Comparison of ENCODE assay signal across 15 cellular contexts in the genomic region with DNA sequence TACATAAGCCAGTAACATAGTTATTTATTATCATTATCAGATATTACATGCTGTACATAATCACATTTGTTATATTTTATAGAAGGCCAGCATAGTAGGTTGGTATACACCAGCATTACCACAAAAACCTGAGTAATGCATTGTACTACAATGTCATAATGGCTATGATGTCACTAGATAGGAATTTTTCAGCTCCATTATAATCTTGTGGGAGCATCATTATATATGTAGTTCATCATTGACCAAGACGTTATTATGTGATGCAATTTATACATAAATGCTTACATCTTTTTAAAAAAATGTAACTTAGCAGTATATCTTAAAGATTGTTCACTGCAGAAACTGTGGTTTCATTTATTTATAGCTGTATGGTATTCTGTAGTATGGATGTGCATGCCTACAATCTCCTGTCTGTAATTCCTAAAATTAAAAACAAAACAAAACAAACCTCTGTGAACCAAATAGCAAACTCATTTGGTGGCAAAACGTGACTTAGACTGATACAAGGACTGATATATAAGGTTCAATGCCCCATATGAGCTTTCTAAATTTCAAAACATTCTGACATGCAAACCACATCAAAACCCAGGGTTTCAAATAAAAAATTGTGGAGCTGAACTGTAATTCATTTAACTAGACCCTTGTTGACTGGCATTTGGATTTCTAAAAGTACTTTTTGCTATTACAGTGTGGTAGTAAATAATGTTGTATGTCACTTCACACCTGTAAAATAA.
DNase-seq lines count a peak whose midpoint lies in the region; TF ChIP-seq lines count a peak whose summit lies in the region.
"Had no signal": no experiment of that assay in that cellular context is flagged by ENCODE, and none has a peak within 500 bp of the region (broad histone marks: within the 10 kb centered on the region; RNA-seq: fewer than 3 reads in every experiment).

No MANE protein-coding gene starts in this region.

- no peak for TF ChIP-seq CTCF in BJ (IDR thresholded peaks at IDR 0.05; ENCODE audit: insufficient read depth, low read depth, low read length)
- TF ChIP-seq CTCF in kidney epithelial cell (IDR thresholded peaks at IDR 0.05; ENCODE audit: insufficient read depth, low read length, poor library complexity, severe bottlenecking) = no peak

- DNase-seq in BJ (ENCODE audit: low read depth) (peak; percentile 41), amniotic stem cell (lab: John Stamatoyannopoulos, UW) (peak; percentile 42), kidney epithelial cell (ENCODE audit: low read depth) (peak; percentile 39), NCI-H2196 (lab: John Stamatoyannopoulos, UW; ENCODE audit: unreplicated experiment) (no peak), NCI-H524 (lab: John Stamatoyannopoulos, UW) (no peak), D341Med (ENCODE audit: low spot score) (no peak)
- no peak for DNase-seq in stimulated activated naive CD4-positive, alpha-beta T cell treated with Interleukin-2 at 50 U/mL for 16 hours (lab: John Stamatoyannopoulos, UW)
- DNase-seq: CD4-positive, alpha-beta T cell; colonic mucosa; head of caudate nucleus; mesendoderm; MG63; NCI-H2227 treated with DMSO at 0.1 percent for 48 hours; thyroid gland had no signal

- POLR2A ChIA-PET in BJ (lab: Charles Lee) = no interaction called here

- CTCF ChIA-PET in BJ (lab: Yijun Ruan, JAX) = interaction anchor here (0.7 to 2.4 kb wide), 5 partner anchors 12 to 458 kb away, joined by 3 to 7 read pairs (median 3); no protein-coding TSS in a partner anchor

- peaks cover 7% of the 10 kb centered on the region; the same call in 1 of the 2 replicates for H3K27me3 ChIP-seq in BJ (ENCODE audit: control insufficient read depth, insufficient read depth, low read length)
- H3K27me3 ChIP-seq in kidney epithelial cell (ENCODE audit: control insufficient read depth, insufficient read depth, low read length) = no peaks in the 10 kb centered on the region
- H3K27me3 ChIP-seq: colonic mucosa, MG63, thyroid gland had no signal

- no peak overlapping the region for H3K4me3 ChIP-seq in BJ (ENCODE audit: low read depth, low read length)
- H3K4me3 ChIP-seq in kidney epithelial cell (ENCODE audit: low read depth, low read length) = no peak overlapping the region
- H3K4me3 ChIP-seq: colonic mucosa, MG63, thyroid gland had no signal

- H3K36me3 ChIP-seq in BJ (ENCODE audit: control insufficient read depth, insufficient read depth, low read length) = no peaks in the 10 kb centered on the region
- H3K36me3 ChIP-seq in KOPT-K1 (ENCODE audit: insufficient read depth, low read length) = no peaks in the 10 kb centered on the region
- H3K36me3 ChIP-seq in kidney epithelial cell (ENCODE audit: control insufficient read depth, insufficient read depth, low read length) = no peaks in the 10 kb centered on the region
- H3K36me3 ChIP-seq: colonic mucosa, MG63, thyroid gland had no signal

- peak overlapping the region; percentile 99 for H3K27ac ChIP-seq in KOPT-K1 (ENCODE audit: low read depth, low read length, poor library complexity, severe bottlenecking)
- H3K27ac ChIP-seq: colonic mucosa, thyroid gland had no signal

- H3K9me3 ChIP-seq in KOPT-K1 (ENCODE audit: insufficient read depth, low read length, poor library complexity, severe bottlenecking) = no peaks in the 10 kb centered on the region
- H3K9me3 ChIP-seq: colonic mucosa, MG63, thyroid gland had no signal

Comparison
In these comparisons a context has a peak if more than half of its experiments do, and no peak if none do; other contexts are left out.
1. DNase-seq: peak in BJ (single experiment), amniotic stem cell (single experiment) and kidney epithelial cell (single experiment); none in NCI-H2196 (single experiment), NCI-H524 (0 of 2), D341Med (single experiment) and stimulated activated naive CD4-positive, alpha-beta T cell treated with Interleukin-2 at 50 U/mL for 16 hours (single experiment).